ENCODE assay signal across 12 cellular contexts in the genomic region with DNA sequence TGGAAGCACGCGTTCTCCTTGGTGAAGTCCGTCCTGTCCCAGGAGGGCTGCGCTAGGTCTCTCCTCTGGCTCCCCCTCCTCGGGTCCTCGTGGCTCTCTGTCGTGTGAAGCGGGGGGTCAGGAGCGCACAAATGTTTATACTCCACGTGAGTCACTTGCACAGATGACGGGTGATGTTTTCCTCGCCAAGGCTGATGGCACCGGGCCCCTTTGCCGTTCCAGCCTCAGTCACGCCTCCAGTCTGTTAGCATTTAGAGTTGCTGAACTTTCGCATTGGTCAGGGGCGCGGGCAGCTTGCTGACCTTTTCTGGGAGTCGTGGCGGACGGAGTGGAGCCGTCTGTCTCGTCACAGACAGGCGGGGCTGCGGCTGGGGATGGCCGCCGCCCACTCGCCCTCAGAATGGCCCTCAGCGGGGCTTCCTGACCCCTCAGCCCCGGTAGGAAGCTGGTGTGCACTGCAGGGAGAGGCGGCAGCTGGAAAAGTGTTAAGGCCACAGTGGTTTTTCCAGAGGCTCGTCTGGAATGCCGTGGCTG. TPM values are rescaled to one million over a fixed set of nuclear protein-coding genes. Genes with fewer than 3 reads are reported as not detected.
A peak's percentile ranks its signal among the peaks of the same experiment; 100 is the strongest.
DNase-seq lines count a peak whose midpoint lies in the region; ATAC-seq, FAIRE-seq and TF ChIP-seq lines count a peak whose summit lies in the region.
"Had no signal": no experiment of that assay in that cellular context is flagged by ENCODE, and none has a peak within 500 bp of the region (broad histone marks: within the 10 kb centered on the region; RNA-seq: fewer than 3 reads in every experiment).

No MANE protein-coding gene starts in this region.

- CTCF ChIA-PET in HepG2 (lab: Yijun Ruan, JAX; ENCODE audit: low intra/inter-chr PET ratio, low total read pairs), result no interaction called here

- no peak for DNase-seq in HepG2 (ENCODE audit: low spot score)
- peak; percentile 11 for DNase-seq in foreskin melanocyte
- peak; percentile 54 for DNase-seq in nephron progenitor cell
- DNase-seq in aorta, result peak; percentile 90 to 95
- no peak for DNase-seq in RKO (ENCODE audit: low spot score)
- no peak for DNase-seq in AML-193 (lab: John Stamatoyannopoulos, UW)
- DNase-seq in NCI-H1436 (lab: John Stamatoyannopoulos, UW), result no peak
- DNase-seq: 8988T had no signal

- H3K9ac ChIP-seq in liver (ENCODE audit: low read depth in 1 of 2, low read length in 2 of 2) (no peak overlapping the region), HepG2 (ENCODE audit: insufficient read depth, low read depth, low read length) (no peak overlapping the region)

- in situ Hi-C loops in HepG2 (cut with HindIII; ENCODE audit: extremely low pct_ligation_motif_present, low pct_unique_long_range_greater_than_20kb), result no loop called here

- no peaks in the 10 kb centered on the region for H4K20me1 ChIP-seq in HepG2 (ENCODE audit: insufficient read depth, low read length)

- no peak for TF ChIP-seq EP300 in HepG2 (IDR thresholded peaks at IDR 0.05; ENCODE audit: low read depth in 2 of 2, low read length in 2 of 2)
- no peak for TF ChIP-seq EP300 in HepG2 (CRISPR knock-in tag; IDR thresholded peaks at IDR 0.05; ENCODE audit: borderline replicate concordance)

- no peaks in the 10 kb centered on the region for H3K79me2 ChIP-seq in HepG2 (ENCODE audit: insufficient read depth, low read length)

- peaks cover 0 to 14% (median 2%) of the 10 kb centered on the region in 4 donors for H3K4me1 ChIP-seq in liver (ENCODE audit: control insufficient read depth in 4 of 4, insufficient read depth in 4 of 4, low read length in 3 of 4)
- H3K4me1 ChIP-seq in HepG2 (ENCODE audit: insufficient read depth, low read length), result no peaks in the 10 kb centered on the region
- no peaks in the 10 kb centered on the region for H3K4me1 ChIP-seq in aorta (ENCODE audit: control insufficient read depth in 1 of 2, insufficient read depth in 2 of 2, low read length in 2 of 2)

- H3K27ac ChIP-seq in liver (ENCODE audit: low read depth in 1 of 2, low read length in 2 of 2) (peak overlapping the region; percentile 74 to 78), HepG2 (ENCODE audit: extremely low read length, insufficient read depth, low read length) (no peak overlapping the region), aorta (ENCODE audit: low read depth in 1 of 2, low read length in 2 of 2) (peak overlapping the region; percentile 2 to 85)
- H3K27ac ChIP-seq: VCaP had no signal

- H3K4me1 Mint-ChIP-seq in nephron progenitor cell, result peaks cover 64% of the 10 kb centered on the region

- H2AFZ ChIP-seq in HepG2 (ENCODE audit: low read length), result no peak overlapping the region

- FAIRE-seq in HepG2 (lab: Jason Lieb, UNC), result no peak
- FAIRE-seq: keratinocyte had no signal

- H3K9me3 ChIP-seq in liver (ENCODE audit: control insufficient read depth in 4 of 4, low read length in 3 of 4) (no peaks in the 10 kb centered on the region), HepG2 (ENCODE audit: low read length) (no peaks in the 10 kb centered on the region), aorta (ENCODE audit: control insufficient read depth, low read length) (no peaks in the 10 kb centered on the region)

- intact Hi-C loops in HepG2 (cut with micrococcal nuclease; ENCODE audit: unreplicated experiment), result no loop called here
- intact Hi-C loops in aorta (cut with DNase I), result no loop called here

- peak overlapping the region; percentile 30 for H3K4me3 Mint-ChIP-seq in nephron progenitor cell

- H3K36me3 Mint-ChIP-seq in nephron progenitor cell (ENCODE audit: low read depth), result no peaks in the 10 kb centered on the region

- TF ChIP-seq CTCF in liver (IDR thresholded peaks at IDR 0.05; ENCODE audit: low read depth, low read length, missing input control), result no peak
- TF ChIP-seq CTCF in HepG2 (CRISPR knock-in tag; IDR thresholded peaks at IDR 0.05), result no peak
- TF ChIP-seq CTCF in nephron progenitor cell (IDR thresholded peaks at IDR 0.05), result no peak

- no TSS peak for BruUV-seq in HepG2 (replicated peaks; lab: Mats Ljungman, UMichigan)

- H3K4me3 ChIP-seq in liver (ENCODE audit: low read depth in 1 of 3, low read length in 3 of 3), result no peak overlapping the region
- H3K4me3 ChIP-seq in HepG2 (replicated peaks in 1 of 3; ENCODE audit: insufficient read depth in 1 of 3, low read depth in 2 of 3, low read length in 3 of 3), result no peak overlapping the region
- no peak overlapping the region for H3K4me3 ChIP-seq in aorta (ENCODE audit: low read length in 2 of 2)

- peaks cover 3% of the 10 kb centered on the region for H3K27me3 Mint-ChIP-seq in nephron progenitor cell (ENCODE audit: low read depth, poor library complexity)

- H3K27me3 ChIP-seq in liver (ENCODE audit: control insufficient read depth in 4 of 4, insufficient read depth in 4 of 4, low read length in 3 of 4), result no peaks in the 10 kb centered on the region
- H3K27me3 ChIP-seq in HepG2 (ENCODE audit: control insufficient read depth in 1 of 2, insufficient read depth in 2 of 2, low read length in 2 of 2), result no peaks in the 10 kb centered on the region
- no peaks in the 10 kb centered on the region for H3K27me3 ChIP-seq in aorta (ENCODE audit: control insufficient read depth in 1 of 2, insufficient read depth in 2 of 2, low read length in 1 of 2)

- ATAC-seq in HepG2 (no peak), aorta (ENCODE audit: low FRiP score) (peak; percentile 86)
- ATAC-seq: HCT116 had no signal

- no peaks in the 10 kb centered on the region for H3K9me3 Mint-ChIP-seq in nephron progenitor cell

- H3K27ac Mint-ChIP-seq in nephron progenitor cell, result peak overlapping the region; percentile 85

- 65% methylated on average over 33 of the region's 33 CpGs for WGBS in liver
- WGBS in HepG2 (ENCODE audit: low lambda C conversion rate), result 95% methylated on average over 21 of the region's 33 CpGs
- 11 to 17% methylated on average over 33 of the region's 33 CpGs for WGBS in aorta, 2 donors

- TF ChIP-seq RAD21 in liver (IDR thresholded peaks at IDR 0.05) (peak in 1 of 2 donors; percentile 22), HepG2 (CRISPR knock-in tag; IDR thresholded peaks at IDR 0.05) (no peak)

- no peak overlapping the region for H3K4me2 ChIP-seq in HepG2 (ENCODE audit: low read depth, low read length)

- H3K36me3 ChIP-seq in liver (ENCODE audit: control insufficient read depth in 4 of 4, insufficient read depth in 3 of 4, low read depth in 1 of 4, low read length in 3 of 4) (no peaks in the 10 kb centered on the region), HepG2 (replicated peaks in 1 of 2; ENCODE audit: control insufficient read depth in 1 of 2, insufficient read depth in 2 of 2, low read length in 2 of 2) (no peaks in the 10 kb centered on the region; a peak in 1 of 5 replicates), aorta (ENCODE audit: control insufficient read depth in 1 of 2, insufficient read depth in 2 of 2, low read length in 1 of 2) (no peaks in the 10 kb centered on the region)

- POLR2A ChIA-PET in HepG2 (lab: Yijun Ruan, JAX), result no interaction called here

- no peak for TF ChIP-seq POLR2A in HepG2 (IDR thresholded peaks at IDR 0.05; ENCODE audit: insufficient read depth in 1 of 2, low read depth in 2 of 2, low read length in 2 of 2)

RNA-seq across cellular contexts. Expression of gene KLHL26, which starts 13.7 kb away (rescaled TPM):
- total RNA-seq in liver (1 to 10 TPM; 2.4 to 5.9 TPM), HepG2 (2016; rRNA removed; fragmentation: Illumina TruSeq; extraction: Trizol) (1.7 and 3.4 TPM in 2 replicates), aorta (10 to 100 TPM; 12.1 to 19.2 TPM)
- polyA plus RNA-seq in liver (1 to 10 TPM; 2.3 to 2.4 TPM), HepG2 (2011; rRNA removed) (1.2 and 1.5 TPM in 2 replicates), aorta (1 to 10 TPM; 1.9 to 7.1 TPM)
- total RNA-seq in HepG2 (2016; cell fraction: cytosol; rRNA removed; fragmentation: Illumina TruSeq; extraction: Trizol; ENCODE audit: low read depth), result 0.30 and 0.35 TPM in 2 replicates
- total RNA-seq in HepG2 (2016; cell fraction: insoluble cytoplasmic fraction; rRNA removed; fragmentation: Illumina TruSeq; extraction: Trizol), result 2.3 and 3.2 TPM in 2 replicates
- total RNA-seq in HepG2 (2016; cell fraction: membrane; rRNA removed; fragmentation: Illumina TruSeq; extraction: Trizol), result 1.5 TPM in 2 replicates
- total RNA-seq in HepG2 (2016; cell fraction: nucleus; rRNA removed; fragmentation: Illumina TruSeq; extraction: Trizol), result 2.7 and 3.4 TPM in 2 replicates
- polyA plus RNA-seq in HepG2 (2011; cell fraction: cytosol; rRNA removed), result 0.91 and 1.1 TPM in 2 replicates
- 3.2 and 6.3 TPM in 2 replicates for polyA plus RNA-seq in HepG2 (2011; cell fraction: nucleus; rRNA removed)
- polyA plus RNA-seq in HepG2 (2012), result 1.5 and 1.8 TPM in 2 replicates
- 0.21 and 0.23 TPM in 2 replicates for polyA plus RNA-seq in HepG2 (2016; cell fraction: cytosol; fragmentation: Illumina TruSeq; extraction: Trizol; ENCODE audit: low read depth)
- 2.2 and 3.4 TPM in 2 replicates for polyA plus RNA-seq in HepG2 (2016; cell fraction: insoluble cytoplasmic fraction; fragmentation: Illumina TruSeq; extraction: Trizol; ENCODE audit: low read depth)
- 0.58 and 0.76 TPM in 2 replicates for polyA plus RNA-seq in HepG2 (2016; cell fraction: membrane; fragmentation: Illumina TruSeq; extraction: Trizol; ENCODE audit: low read depth)
- polyA plus RNA-seq in HepG2 (2016; cell fraction: nucleus; fragmentation: Illumina TruSeq; extraction: Trizol; ENCODE audit: insufficient read depth, low read depth), result 5.0 and 5.4 TPM in 2 replicates
- polyA minus RNA-seq in HepG2 (2011; rRNA and poly(A)+ RNA removed; ENCODE audit: low replicate concordance), result 3.3 and 11.9 TPM in 2 replicates
- polyA minus RNA-seq in HepG2 (2011; cell fraction: cytosol; rRNA and poly(A)+ RNA removed), result 5.0 and 6.3 TPM in 2 replicates
- polyA minus RNA-seq in HepG2 (2011; cell fraction: nucleus; rRNA and poly(A)+ RNA removed), result 0.99 and 1.3 TPM in 2 replicates

RNA-seq across cellular contexts. Expression of gene CRTC1, which starts 32.9 kb away (rescaled TPM):
- total RNA-seq in liver (1 to 10 TPM; 1.5 to 2.2 TPM), HepG2 (2016; rRNA removed; fragmentation: Illumina TruSeq; extraction: Trizol) (1.3 and 2.0 TPM in 2 replicates), aorta (10 to 100 TPM in 1 of 2 donors, 1 to 10 TPM in 1; 9.5 to 16.5 TPM)
- polyA plus RNA-seq in liver (1 to 10 TPM; 1.5 to 3.5 TPM), HepG2 (2011; rRNA removed) (2.7 and 3.2 TPM in 2 replicates), aorta (10 to 100 TPM in 1 of 2 donors, 1 to 10 TPM in 1; 3.6 to 11.9 TPM)
- 1.1 and 1.4 TPM in 2 replicates for total RNA-seq in HepG2 (2016; cell fraction: cytosol; rRNA removed; fragmentation: Illumina TruSeq; extraction: Trizol; ENCODE audit: low read depth)
- total RNA-seq in HepG2 (2016; cell fraction: insoluble cytoplasmic fraction; rRNA removed; fragmentation: Illumina TruSeq; extraction: Trizol), result 1.7 and 2.3 TPM in 2 replicates
- 2.2 TPM in 2 replicates for total RNA-seq in HepG2 (2016; cell fraction: membrane; rRNA removed; fragmentation: Illumina TruSeq; extraction: Trizol)
- total RNA-seq in HepG2 (2016; cell fraction: nucleus; rRNA removed; fragmentation: Illumina TruSeq; extraction: Trizol), result 3.1 and 3.5 TPM in 2 replicates
- 0.50 and 0.95 TPM in 2 replicates for polyA plus RNA-seq in HepG2 (2011; cell fraction: cytosol; rRNA removed)
- polyA plus RNA-seq in HepG2 (2011; cell fraction: nucleus; rRNA removed), result 31.6 and 41.4 TPM in 2 replicates
- polyA plus RNA-seq in HepG2 (2012), result 6.5 and 6.6 TPM in 2 replicates
- polyA plus RNA-seq in HepG2 (2016; cell fraction: cytosol; fragmentation: Illumina TruSeq; extraction: Trizol; ENCODE audit: low read depth), result 2.6 and 2.8 TPM in 2 replicates
- 5.0 and 6.1 TPM in 2 replicates for polyA plus RNA-seq in HepG2 (2016; cell fraction: insoluble cytoplasmic fraction; fragmentation: Illumina TruSeq; extraction: Trizol; ENCODE audit: low read depth)
- polyA plus RNA-seq in HepG2 (2016; cell fraction: membrane; fragmentation: Illumina TruSeq; extraction: Trizol; ENCODE audit: low read depth), result 4.2 TPM in 2 replicates
- polyA plus RNA-seq in HepG2 (2016; cell fraction: nucleus; fragmentation: Illumina TruSeq; extraction: Trizol; ENCODE audit: insufficient read depth, low read depth), result 17.9 and 20.5 TPM in 2 replicates
- polyA minus RNA-seq in HepG2 (2011; rRNA and poly(A)+ RNA removed; ENCODE audit: low replicate concordance), result 1.4 and 2.3 TPM in 2 replicates
- 2.1 and 2.7 TPM in 2 replicates for polyA minus RNA-seq in HepG2 (2011; cell fraction: cytosol; rRNA and poly(A)+ RNA removed)
- polyA minus RNA-seq in HepG2 (2011; cell fraction: nucleus; rRNA and poly(A)+ RNA removed), result 5.2 and 5.5 TPM in 2 replicates

RNA-seq across cellular contexts. Expression of gene TMEM59L, which starts 37.9 kb away (rescaled TPM):
- total RNA-seq in liver, result under 1 TPM in 1 of 2 donors, not detected in 1; 0.08 TPM
- under 1 TPM; 0.08 to 0.15 TPM for polyA plus RNA-seq in liver
- total RNA-seq in HepG2 (2016; rRNA removed; fragmentation: Illumina TruSeq; extraction: Trizol), result 0.69 and 0.97 TPM in 2 replicates
- 0.61 and 0.88 TPM in 2 replicates for total RNA-seq in HepG2 (2016; cell fraction: cytosol; rRNA removed; fragmentation: Illumina TruSeq; extraction: Trizol; ENCODE audit: low read depth)
- 0.77 and 1.4 TPM in 2 replicates for total RNA-seq in HepG2 (2016; cell fraction: insoluble cytoplasmic fraction; rRNA removed; fragmentation: Illumina TruSeq; extraction: Trizol)
- total RNA-seq in HepG2 (2016; cell fraction: membrane; rRNA removed; fragmentation: Illumina TruSeq; extraction: Trizol), result 0.49 and 0.65 TPM in 2 replicates
- total RNA-seq in HepG2 (2016; cell fraction: nucleus; rRNA removed; fragmentation: Illumina TruSeq; extraction: Trizol), result 2.3 and 2.7 TPM in 2 replicates
- polyA plus RNA-seq in HepG2 (2011; rRNA removed), result 5.5 and 7.2 TPM in 2 replicates
- polyA plus RNA-seq in HepG2 (2011; cell fraction: cytosol; rRNA removed), result 4.1 and 4.6 TPM in 2 replicates
- polyA plus RNA-seq in HepG2 (2011; cell fraction: nucleus; rRNA removed), result 71.3 and 86.8 TPM in 2 replicates
- 8.3 and 22.3 TPM in 2 replicates for polyA plus RNA-seq in HepG2 (2012)
- 1.0 and 2.0 TPM in 2 replicates for polyA plus RNA-seq in HepG2 (2016; cell fraction: cytosol; fragmentation: Illumina TruSeq; extraction: Trizol; ENCODE audit: low read depth)
- 1.7 and 1.9 TPM in 2 replicates for polyA plus RNA-seq in HepG2 (2016; cell fraction: insoluble cytoplasmic fraction; fragmentation: Illumina TruSeq; extraction: Trizol; ENCODE audit: low read depth)
- 1.6 TPM in 2 replicates for polyA plus RNA-seq in HepG2 (2016; cell fraction: membrane; fragmentation: Illumina TruSeq; extraction: Trizol; ENCODE audit: low read depth)
- 12.3 and 16.0 TPM in 2 replicates for polyA plus RNA-seq in HepG2 (2016; cell fraction: nucleus; fragmentation: Illumina TruSeq; extraction: Trizol; ENCODE audit: insufficient read depth, low read depth)
- polyA minus RNA-seq in HepG2 (2011; rRNA and poly(A)+ RNA removed; ENCODE audit: low replicate concordance), result 0.35 and 3.9 TPM in 2 replicates
- 1.4 and 4.3 TPM in 2 replicates for polyA minus RNA-seq in HepG2 (2011; cell fraction: cytosol; rRNA and poly(A)+ RNA removed)
- polyA minus RNA-seq in HepG2 (2011; cell fraction: nucleus; rRNA and poly(A)+ RNA removed), result 5.0 and 5.5 TPM in 2 replicates
- 1 to 10 TPM in 1 of 2 donors, under 1 TPM in 1; 0.97 to 8.9 TPM for total RNA-seq in aorta
- 1 to 10 TPM; 3.0 to 8.5 TPM for polyA plus RNA-seq in aorta
- polyA plus RNA-seq: keratinocyte had no signal

RNA-seq across cellular contexts. Expression of gene CRLF1, which starts 43.9 kb away (rescaled TPM):
- total RNA-seq in liver (1 to 10 TPM in 1 of 2 donors, not detected in 1; 1.6 TPM), HepG2 (2016; rRNA removed; fragmentation: Illumina TruSeq; extraction: Trizol) (105 and 217 TPM in 2 replicates), aorta (10 to 100 TPM; 34.3 to 92.5 TPM)
- polyA plus RNA-seq in liver (1 to 10 TPM in 1 of 2 donors, under 1 TPM in 1; 0.49 to 1.9 TPM), HepG2 (2011; rRNA removed) (296 and 337 TPM in 2 replicates), aorta (1,000 to 10,000 TPM in 1 of 2 donors, 100 to 1,000 TPM in 1; 317 to 1,029 TPM)
- total RNA-seq in HepG2 (2016; cell fraction: cytosol; rRNA removed; fragmentation: Illumina TruSeq; extraction: Trizol; ENCODE audit: low read depth), result 96.8 and 118 TPM in 2 replicates
- total RNA-seq in HepG2 (2016; cell fraction: insoluble cytoplasmic fraction; rRNA removed; fragmentation: Illumina TruSeq; extraction: Trizol), result 97.5 and 221 TPM in 2 replicates
- 191 and 193 TPM in 2 replicates for total RNA-seq in HepG2 (2016; cell fraction: membrane; rRNA removed; fragmentation: Illumina TruSeq; extraction: Trizol)
- total RNA-seq in HepG2 (2016; cell fraction: nucleus; rRNA removed; fragmentation: Illumina TruSeq; extraction: Trizol), result 219 and 265 TPM in 2 replicates
- 347 and 628 TPM in 2 replicates for polyA plus RNA-seq in HepG2 (2011; cell fraction: cytosol; rRNA removed)
- 244 and 327 TPM in 2 replicates for polyA plus RNA-seq in HepG2 (2011; cell fraction: nucleus; rRNA removed)
- polyA plus RNA-seq in HepG2 (2012), result 231 and 373 TPM in 2 replicates
- polyA plus RNA-seq in HepG2 (2016; cell fraction: cytosol; fragmentation: Illumina TruSeq; extraction: Trizol; ENCODE audit: low read depth), result 150 and 176 TPM in 2 replicates
- polyA plus RNA-seq in HepG2 (2016; cell fraction: insoluble cytoplasmic fraction; fragmentation: Illumina TruSeq; extraction: Trizol; ENCODE audit: low read depth), result 122 and 154 TPM in 2 replicates
- 207 and 208 TPM in 2 replicates for polyA plus RNA-seq in HepG2 (2016; cell fraction: membrane; fragmentation: Illumina TruSeq; extraction: Trizol; ENCODE audit: low read depth)
- 462 and 526 TPM in 2 replicates for polyA plus RNA-seq in HepG2 (2016; cell fraction: nucleus; fragmentation: Illumina TruSeq; extraction: Trizol; ENCODE audit: insufficient read depth, low read depth)
- 0.47 and 301 TPM in 2 replicates for polyA minus RNA-seq in HepG2 (2011; rRNA and poly(A)+ RNA removed; ENCODE audit: low replicate concordance)
- polyA minus RNA-seq in HepG2 (2011; cell fraction: cytosol; rRNA and poly(A)+ RNA removed), result 303 and 346 TPM in 2 replicates
- 45.4 and 52.2 TPM in 2 replicates for polyA minus RNA-seq in HepG2 (2011; cell fraction: nucleus; rRNA and poly(A)+ RNA removed)

Comparison
In these comparisons a context has a peak if more than half of its experiments do, and no peak if none do; other contexts are left out.
1. DNase-seq: peak in foreskin melanocyte (single experiment), nephron progenitor cell (single experiment) and aorta (2 of 2); none in HepG2 (single experiment), RKO (single experiment), AML-193 (0 of 2) and NCI-H1436 (single experiment).